Comparison of ENCODE assay signal across 18 cellular contexts in genomic region chr2:115400940-115401339, GRCh38.
"Had no signal": no experiment of that assay in that cellular context is flagged by ENCODE, and none has a peak within 500 bp of the region (broad histone marks: within the 10 kb centered on the region; RNA-seq: fewer than 3 reads in every experiment).

No MANE protein-coding gene starts in this region.

- H3K27me3 ChIP-seq: dorsolateral prefrontal cortex, ovary, sigmoid colon, stomach, thyroid gland had no signal

- H3K27ac ChIP-seq: dorsolateral prefrontal cortex, ovary, psoas muscle, sigmoid colon, stomach, thyroid gland had no signal

- H3K4me3 ChIP-seq: dorsolateral prefrontal cortex, ovary, psoas muscle, sigmoid colon, stomach, thyroid gland had no signal

- DNase-seq: dorsolateral prefrontal cortex; effector CD4-positive, alpha-beta T cell; hypothalamus; mesenchymal stem cell; midbrain; naive thymus-derived CD4-positive, alpha-beta T cell; nucleus accumbens; ovary; posterior cingulate gyrus; psoas muscle; right cardiac atrium; sigmoid colon; stimulated activated CD4-positive, alpha-beta T cell treated with anti-CD3 and anti-CD28 coated beads, Interleukin-2, amount 100 ng/mL, for 24 hours; stimulated activated CD4-positive, alpha-beta T cell treated with anti-CD3 and anti-CD28 coated beads, Interleukin-4, amount 100 ng/mL, for 24 hours; stimulated activated naive CD4-positive, alpha-beta T cell treated with Interleukin-2 at 50 U/mL for 16 hours; stomach; thyroid gland had no signal

- ATAC-seq: naive thymus-derived CD4-positive, alpha-beta T cell; psoas muscle; right cardiac atrium; stimulated activated effector memory CD8-positive, alpha-beta T cell treated with anti-CD3 and anti-CD28 coated beads, Interleukin-12 subunit alpha, Interleukin-12 subunit beta, amount 100 ng/mL, for 72 hours had no signal

- H3K36me3 ChIP-seq: ovary, sigmoid colon, stomach, thyroid gland had no signal

- H3K4me1 ChIP-seq: psoas muscle, sigmoid colon, stomach, thyroid gland had no signal

- H3K9me3 ChIP-seq: ovary, psoas muscle, sigmoid colon, thyroid gland had no signal
